ENCODE assay signal across 8 cellular contexts in genomic region chr17:75262112-75262606, GRCh38. TPM values are rescaled to one million over a fixed set of nuclear protein-coding genes. Genes with fewer than 3 reads are reported as not detected.
A peak's percentile ranks its signal among the peaks of the same experiment; 100 is the strongest.
DNase-seq lines count a peak whose midpoint lies in the region; ATAC-seq and TF ChIP-seq lines count a peak whose summit lies in the region.

No MANE protein-coding gene starts in this region.

- H3K27ac Mint-ChIP-seq in activated naive CD8-positive, alpha-beta T cell treated with anti-CD3 and anti-CD28 coated beads for 36 hours, result peak overlapping the region; percentile 100

- TF ChIP-seq CTCF in C4-2B (conservative IDR thresholded peaks at IDR 0.05) (no peak), HFF-Myc (IDR thresholded peaks at IDR 0.05; ENCODE audit: low read depth, low read length, missing control alignments) (no peak)

- H3K4me1 ChIP-seq in stomach smooth muscle (ENCODE audit: control insufficient read depth, insufficient read depth, low read length), result peaks cover 32% of the 10 kb centered on the region

- peaks cover 39% of the 10 kb centered on the region for H3K4me1 Mint-ChIP-seq in activated naive CD8-positive, alpha-beta T cell treated with anti-CD3 and anti-CD28 coated beads for 36 hours

- H3K36me3 Mint-ChIP-seq in activated naive CD8-positive, alpha-beta T cell treated with anti-CD3 and anti-CD28 coated beads for 36 hours, result peaks cover 32% of the 10 kb centered on the region

- peak overlapping the region; percentile 92 for H3K27ac ChIP-seq in C4-2B
- H3K27ac ChIP-seq in stomach smooth muscle (ENCODE audit: low read length), result peak overlapping the region; percentile 96

- DNase-seq in HFF-Myc (ENCODE audit: extremely low read depth, low read depth), result no peak
- DNase-seq in activated naive CD8-positive, alpha-beta T cell treated with anti-CD3 and anti-CD28 coated beads for 36 hours, result no peak
- DNase-seq in iris pigment epithelial cell (ENCODE audit: low read depth), result peak; percentile 50
- DNase-seq in GM19240 (ENCODE audit: insufficient read length, low spot score), result no peak
- no peak for DNase-seq in NCI-H2171 (lab: John Stamatoyannopoulos, UW)

- H3K36me3 ChIP-seq in stomach smooth muscle (ENCODE audit: control insufficient read depth in 2 of 2, insufficient read depth in 2 of 2, low read length in 2 of 2), result peaks cover 25 to 26% of the 10 kb centered on the region in 2 donors

- peak overlapping the region; percentile 97 to 99 for H3K9ac ChIP-seq in stomach smooth muscle (ENCODE audit: low read length in 2 of 2)

- no peaks in the 10 kb centered on the region for H3K27me3 ChIP-seq in stomach smooth muscle (ENCODE audit: control insufficient read depth in 1 of 2, insufficient read depth in 2 of 2, low read length in 2 of 2)

- H3K9me3 ChIP-seq in stomach smooth muscle (ENCODE audit: control insufficient read depth in 2 of 2, low read length in 2 of 2), result no peaks in the 10 kb centered on the region

- H3K4me3 ChIP-seq in HFF-Myc (replicated peaks; ENCODE audit: low read depth, low read length) (peak overlapping the region; percentile 76), stomach smooth muscle (ENCODE audit: low read length in 2 of 2) (peak overlapping the region; percentile 94 to 98)

- no peaks in the 10 kb centered on the region for H3K9me3 Mint-ChIP-seq in activated naive CD8-positive, alpha-beta T cell treated with anti-CD3 and anti-CD28 coated beads for 36 hours

- peak overlapping the region; percentile 99 for H3K4me3 Mint-ChIP-seq in activated naive CD8-positive, alpha-beta T cell treated with anti-CD3 and anti-CD28 coated beads for 36 hours

- H3K27me3 Mint-ChIP-seq in activated naive CD8-positive, alpha-beta T cell treated with anti-CD3 and anti-CD28 coated beads for 36 hours, result no peaks in the 10 kb centered on the region

- no peak for ATAC-seq in GM21576 (IDR thresholded peaks at IDR 0.05; ENCODE audit: unreplicated experiment)

RNA-seq across cellular contexts. Expression of gene MRPS7, which starts 0.5 kb away (rescaled TPM):
- 10 to 100 TPM; 93.5 to 96.9 TPM for total RNA-seq in activated naive CD8-positive, alpha-beta T cell treated with anti-CD3 and anti-CD28 coated beads for 36 hours

RNA-seq across cellular contexts. Expression of gene GGA3, which starts 0.8 kb away (rescaled TPM):
- total RNA-seq in activated naive CD8-positive, alpha-beta T cell treated with anti-CD3 and anti-CD28 coated beads for 36 hours, result 10 to 100 TPM; 63.7 to 72.0 TPM

RNA-seq across cellular contexts. Expression of gene MIF4GD, which starts 8.9 kb away (rescaled TPM):
- total RNA-seq in activated naive CD8-positive, alpha-beta T cell treated with anti-CD3 and anti-CD28 coated beads for 36 hours, result 10 to 100 TPM; 35.3 to 38.1 TPM

RNA-seq across cellular contexts. Expression of gene SLC25A19, which starts 27.1 kb away (rescaled TPM):
- 100 to 1,000 TPM; 103 to 107 TPM for total RNA-seq in activated naive CD8-positive, alpha-beta T cell treated with anti-CD3 and anti-CD28 coated beads for 36 hours

RNA-seq across cellular contexts. Expression of gene NUP85, which starts 56.7 kb away (rescaled TPM):
- total RNA-seq in activated naive CD8-positive, alpha-beta T cell treated with anti-CD3 and anti-CD28 coated beads for 36 hours, result 100 to 1,000 TPM; 134 to 137 TPM
